8 cellular contexts compared by ENCODE assay signal in the genomic region with DNA sequence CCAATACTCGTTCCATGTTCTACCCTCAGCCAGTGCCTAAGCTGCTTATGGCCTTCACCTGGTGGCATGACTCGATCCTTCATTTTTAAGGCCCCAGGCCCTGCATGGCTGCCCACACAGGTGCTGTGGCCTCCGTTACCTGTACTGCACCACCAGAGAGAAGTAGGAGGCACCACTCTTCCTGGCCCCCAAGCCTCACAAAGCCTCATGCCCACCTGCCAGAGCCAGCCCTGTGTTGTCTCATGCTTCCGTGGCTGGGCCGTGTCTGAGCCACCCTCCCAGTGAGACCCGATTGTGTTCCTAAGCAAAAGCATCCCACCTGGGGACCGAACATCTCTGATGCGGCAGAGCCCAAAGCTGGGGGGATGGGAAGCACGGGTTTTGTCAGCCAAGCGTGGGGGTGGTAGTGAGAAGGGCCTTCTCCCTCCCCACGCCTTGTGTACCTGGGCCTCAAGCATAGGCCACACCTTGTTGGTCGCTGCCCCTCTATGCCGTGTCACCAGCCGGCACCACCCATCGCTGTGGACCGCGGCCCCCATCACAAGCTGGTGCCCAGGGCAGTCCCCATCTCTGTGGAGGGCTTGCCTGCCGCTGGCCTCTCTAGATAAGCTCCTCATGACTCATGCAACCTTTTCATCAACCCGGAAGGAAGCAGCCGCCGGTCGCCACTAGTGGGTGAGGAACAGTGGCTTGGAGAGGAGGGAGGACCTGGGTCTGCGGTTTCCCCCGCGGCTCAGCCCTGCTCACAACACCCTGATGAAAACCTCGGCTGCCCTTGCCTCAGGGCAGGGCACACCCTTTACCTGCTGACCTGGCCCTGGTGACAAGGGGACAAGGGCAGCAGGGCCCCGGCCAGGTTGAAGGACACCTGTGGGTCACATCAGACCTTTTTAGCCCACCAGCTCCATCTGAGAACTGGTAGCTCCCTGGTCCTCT. TPM values are rescaled to one million over a fixed set of nuclear protein-coding genes. Genes with fewer than 3 reads are reported as not detected.
DNase-seq lines count a peak whose midpoint lies in the region; ATAC-seq and TF ChIP-seq lines count a peak whose summit lies in the region.

No MANE protein-coding gene starts in this region.

- H3K4me1 ChIP-seq in right atrium auricular region, result peaks cover 0 to 61% of the 10 kb centered on the region in 2 donors

- no peaks in the 10 kb centered on the region for H3K9me3 ChIP-seq in right atrium auricular region

- H3K36me3 ChIP-seq in right atrium auricular region, result no peaks in the 10 kb centered on the region

- H3K27me3 ChIP-seq in right atrium auricular region, result no peaks in the 10 kb centered on the region

- peak overlapping the region; percentile 22 to 81 for H3K4me3 ChIP-seq in right atrium auricular region

- peak overlapping the region; percentile 92 to 95 for H3K27ac ChIP-seq in right atrium auricular region

- ATAC-seq in GM19372 (IDR thresholded peaks at IDR 0.05; ENCODE audit: low read depth, unreplicated experiment), result peak; percentile 18
- ATAC-seq in HG03521 (IDR thresholded peaks at IDR 0.05; ENCODE audit: unreplicated experiment), result peak; percentile 18

- TF ChIP-seq CTCF in right atrium auricular region (IDR thresholded peaks at IDR 0.05), result no peak

- DNase-seq in CD1c-positive myeloid dendritic cell (ENCODE audit: extremely low spot score) (peak; percentile 93), SKM-1 (lab: John Stamatoyannopoulos, UW; ENCODE audit: unreplicated experiment) (peak; percentile 60), right atrium auricular region (ENCODE audit: low spot score) (peak; percentile 91), epidermal melanocyte (ENCODE audit: insufficient read length, low spot score) (no peak)
- peak; percentile 83 for DNase-seq in activated naive CD4-positive, alpha-beta T cell treated with anti-CD3 and anti-CD28 coated beads, Interleukin-2, amount 50 U/mL, for 16 hours
- DNase-seq in stimulated activated CD4-positive, alpha-beta T cell treated with anti-CD3 and anti-CD28 coated beads, Interleukin-12 subunit alpha, Interleukin-12 subunit beta, amount 100 ng/mL, for 24 hours (ENCODE audit: low read depth in 2 of 2), result peak; percentile 69 to 85

RNA-seq across cellular contexts. Expression of gene RNPEPL1, which starts 2.7 kb away (rescaled TPM):
- total RNA-seq in right atrium auricular region, result 10 to 100 TPM; 62.0 to 76.3 TPM

RNA-seq across cellular contexts. Expression of gene DUSP28, which starts 5.4 kb away (rescaled TPM):
- 10 to 100 TPM; 12.0 to 17.5 TPM for total RNA-seq in right atrium auricular region

RNA-seq across cellular contexts. Expression of gene ANKMY1, which starts 7.7 kb away (rescaled TPM):
- 1 to 10 TPM; 3.7 to 7.9 TPM for total RNA-seq in right atrium auricular region

RNA-seq across cellular contexts. Expression of gene CAPN10, which starts 21.0 kb away (rescaled TPM):
- total RNA-seq in right atrium auricular region, result 10 to 100 TPM; 14.1 to 14.6 TPM

RNA-seq across cellular contexts. Expression of gene GPR35, which starts 59.7 kb away (rescaled TPM):
- under 1 TPM; 0.56 to 0.86 TPM for total RNA-seq in right atrium auricular region
